In genomic region chr10:24552346-24553016, GRCh38 we compare ENCODE assay signal across 8 cellular contexts.
DNase-seq lines count a peak whose midpoint lies in the region; ATAC-seq and TF ChIP-seq lines count a peak whose summit lies in the region.

No MANE protein-coding gene starts in this region.

- no peaks in the 10 kb centered on the region for H3K4me1 ChIP-seq in OCI-LY7 (ENCODE audit: insufficient read depth, low read length, poor library complexity, severe bottlenecking)

- peak; percentile 46 for ATAC-seq in GM21723 (IDR thresholded peaks at IDR 0.05; ENCODE audit: unreplicated experiment)

- intact Hi-C loops in OCI-LY7 (cut with micrococcal nuclease; ENCODE audit: unreplicated experiment): no loop called here

- no peaks in the 10 kb centered on the region for H3K36me3 ChIP-seq in OCI-LY7 (ENCODE audit: insufficient read depth, low read length)

- no peak overlapping the region for H3K27ac ChIP-seq in OCI-LY7 (ENCODE audit: low read depth, low read length, poor library complexity, severe bottlenecking)

- no peaks in the 10 kb centered on the region for H4K20me1 ChIP-seq in OCI-LY7 (ENCODE audit: insufficient read depth, low read length)

- CTCF ChIA-PET in OCI-LY7 (lab: Charles Lee; ENCODE audit: unreplicated experiment): no interaction called here

- no peaks in the 10 kb centered on the region for H3K9me3 ChIP-seq in OCI-LY7 (ENCODE audit: low read length)

- DNase-seq in EL (peak; percentile 14), OCI-LY7 (ENCODE audit: low spot score) (peak; percentile 61), fibroblast of the aortic adventitia (ENCODE audit: low read depth) (no peak), HCEC 1CT (no peak), GF-D8 (lab: John Stamatoyannopoulos, UW) (no peak), AG08396 (ENCODE audit: low spot score) (no peak)
- DNase-seq in stimulated activated CD8-positive, alpha-beta memory T cell treated with anti-CD3 and anti-CD28 coated beads, Interleukin-4, amount 100 ng/mL, for 24 hours (ENCODE audit: low read depth): peak; percentile 7

- H2AFZ ChIP-seq in OCI-LY7 (ENCODE audit: low read length): no peak overlapping the region

- TF ChIP-seq CTCF in OCI-LY7 (conservative IDR thresholded peaks at IDR 0.05; ENCODE audit: low read length) (peak; percentile 60), fibroblast of the aortic adventitia (IDR thresholded peaks at IDR 0.05; ENCODE audit: insufficient read depth, low read length) (peak; percentile 23)

- no peaks in the 10 kb centered on the region for H3K79me2 ChIP-seq in OCI-LY7 (ENCODE audit: insufficient read depth, low read depth, low read length)

- H3K4me2 ChIP-seq in OCI-LY7 (ENCODE audit: low read length): no peak overlapping the region

- POLR2A ChIA-PET in OCI-LY7 (lab: Charles Lee): no interaction called here

- H3K4me3 ChIP-seq in OCI-LY7 (ENCODE audit: low read depth, low read length, poor library complexity, severe bottlenecking) (no peak overlapping the region), fibroblast of the aortic adventitia (ENCODE audit: low read depth, low read length) (no peak overlapping the region)

- BruUV-seq in OCI-LY7 (replicated peaks; lab: Mats Ljungman, UMichigan): no TSS peak

- no peaks in the 10 kb centered on the region for H3K9me2 ChIP-seq in OCI-LY7 (ENCODE audit: insufficient read depth, low read length)

Comparison
In these comparisons a context has a peak if more than half of its experiments do, and no peak if none do; other contexts are left out.
1. DNase-seq: peak in EL (single experiment), OCI-LY7 (single experiment) and stimulated activated CD8-positive, alpha-beta memory T cell treated with anti-CD3 and anti-CD28 coated beads, Interleukin-4, amount 100 ng/mL, for 24 hours (single experiment); none in fibroblast of the aortic adventitia (single experiment), HCEC 1CT (single experiment), GF-D8 (single experiment) and AG08396 (single experiment).